15 cellular contexts compared by ENCODE assay signal in genomic region chr1:8144318-8144717, GRCh38.
A peak's percentile ranks its signal among the peaks of the same experiment; 100 is the strongest.
DNase-seq lines count a peak whose midpoint lies in the region; ATAC-seq and TF ChIP-seq lines count a peak whose summit lies in the region.
"Had no signal": no experiment of that assay in that cellular context is flagged by ENCODE, and none has a peak within 500 bp of the region (broad histone marks: within the 10 kb centered on the region; RNA-seq: fewer than 3 reads in every experiment).

No MANE protein-coding gene starts in this region.

- H3K9me3 Mint-ChIP-seq in GM23338 (no peaks in the 10 kb centered on the region; the same call in 2 of the 3 replicates), immature natural killer cell (peaks cover 0 to 3% (median 0%) of the 10 kb centered on the region in 6 donors), endodermal cell (no peaks in the 10 kb centered on the region)
- H3K9me3 Mint-ChIP-seq in activated T-helper 17 cell treated with anti-CD3 and anti-CD28 coated beads, Interleukin-2, amount 50 U/mL, for 72 hours = no peaks in the 10 kb centered on the region
- no peaks in the 10 kb centered on the region for H3K9me3 Mint-ChIP-seq in stimulated activated effector memory CD8-positive, alpha-beta T cell treated with anti-CD3 and anti-CD28 coated beads, Interleukin-12 subunit alpha, Interleukin-12 subunit beta, amount 100 ng/mL, for 72 hours

- WGBS in endodermal cell (ENCODE audit: insufficient coverage in 1 of 2, insufficient read length in 1 of 2), 2 experiments = 92 to 98% methylated on average over 6 to 13 of the region's 13 CpGs

- no peaks in the 10 kb centered on the region for H3K9me3 ChIP-seq in endodermal cell (ENCODE audit: control insufficient read depth, low read length)

- no peak overlapping the region for H3K27ac Mint-ChIP-seq in GM23338
- peak overlapping the region; percentile 51 for H3K27ac Mint-ChIP-seq in activated T-helper 17 cell treated with anti-CD3 and anti-CD28 coated beads, Interleukin-2, amount 50 U/mL, for 72 hours
- peak overlapping the region in 4 of 6 donors; percentile 1 to 58 (median 42) for H3K27ac Mint-ChIP-seq in immature natural killer cell
- peak overlapping the region; percentile 15 for H3K27ac Mint-ChIP-seq in stimulated activated effector memory CD8-positive, alpha-beta T cell treated with anti-CD3 and anti-CD28 coated beads, Interleukin-12 subunit alpha, Interleukin-12 subunit beta, amount 100 ng/mL, for 72 hours
- H3K27ac Mint-ChIP-seq in endodermal cell = no peak overlapping the region

- DNase-seq in GM23338 (ENCODE audit: low spot score) (no peak), immature natural killer cell (no peak), DMS114 treated with DMSO at 0.1 percent for 48 hours (lab: John Stamatoyannopoulos, UW; ENCODE audit: unreplicated experiment) (no peak), endodermal cell (no peak), NCI-H1105 treated with DMSO at 0.1 percent for 48 hours (lab: John Stamatoyannopoulos, UW) (no peak)
- DNase-seq in stimulated activated effector memory CD8-positive, alpha-beta T cell treated with anti-CD3 and anti-CD28 coated beads, Interleukin-12 subunit alpha, Interleukin-12 subunit beta, amount 100 ng/mL, for 72 hours (ENCODE audit: low spot score in 2 of 2) = no peak
- DNase-seq: ACHN, C1 segment of cervical spinal cord, DND-41, NCI-H1105, NCI-H1694, NCI-H524, PC-9 had no signal

- H3K9me2 ChIP-seq in GM23338 (ENCODE audit: insufficient read depth) = 0 out of 2 replicates have a peak, but pooled peaks cover 2% of the 10 kb centered on the region

- H3K27ac ChIP-seq in GM23338 (ENCODE audit: low read depth) = no peak overlapping the region
- no peak overlapping the region for H3K27ac ChIP-seq in endodermal cell (ENCODE audit: low read depth, low read length)
- H3K27ac ChIP-seq: PC-9 had no signal

- no peaks in the 10 kb centered on the region for H3F3A ChIP-seq in GM23338 (replicated peaks; ENCODE audit: low read depth)

- no peaks in the 10 kb centered on the region for H3K79me2 ChIP-seq in GM23338 (replicated peaks; ENCODE audit: insufficient read depth)

- H3K4me1 Mint-ChIP-seq in GM23338 = peaks cover 7% of the 10 kb centered on the region; the same call in 2 of the 3 replicates
- H3K4me1 Mint-ChIP-seq in activated T-helper 17 cell treated with anti-CD3 and anti-CD28 coated beads, Interleukin-2, amount 50 U/mL, for 72 hours = peaks cover 14% of the 10 kb centered on the region
- H3K4me1 Mint-ChIP-seq in immature natural killer cell = peaks cover 26 to 27% of the 10 kb centered on the region in 2 donors
- H3K4me1 Mint-ChIP-seq in stimulated activated effector memory CD8-positive, alpha-beta T cell treated with anti-CD3 and anti-CD28 coated beads, Interleukin-12 subunit alpha, Interleukin-12 subunit beta, amount 100 ng/mL, for 72 hours = peaks cover 22% of the 10 kb centered on the region
- peaks cover 28% of the 10 kb centered on the region for H3K4me1 Mint-ChIP-seq in endodermal cell

- H3K36me3 Mint-ChIP-seq in GM23338 (ENCODE audit: low read depth) (no peaks in the 10 kb centered on the region), immature natural killer cell (no peaks in the 10 kb centered on the region), endodermal cell (ENCODE audit: low read depth) (no peaks in the 10 kb centered on the region)
- no peaks in the 10 kb centered on the region for H3K36me3 Mint-ChIP-seq in activated T-helper 17 cell treated with anti-CD3 and anti-CD28 coated beads, Interleukin-2, amount 50 U/mL, for 72 hours (ENCODE audit: low read depth)
- H3K36me3 Mint-ChIP-seq in stimulated activated effector memory CD8-positive, alpha-beta T cell treated with anti-CD3 and anti-CD28 coated beads, Interleukin-12 subunit alpha, Interleukin-12 subunit beta, amount 100 ng/mL, for 72 hours = no peaks in the 10 kb centered on the region

- peaks cover 9% of the 10 kb centered on the region for H3K27me3 Mint-ChIP-seq in GM23338 (ENCODE audit: insufficient read depth, low read depth, poor library complexity)
- H3K27me3 Mint-ChIP-seq in activated T-helper 17 cell treated with anti-CD3 and anti-CD28 coated beads, Interleukin-2, amount 50 U/mL, for 72 hours = peaks cover 4% of the 10 kb centered on the region
- peaks cover 4 to 19% (median 10%) of the 10 kb centered on the region in 3 donors for H3K27me3 Mint-ChIP-seq in immature natural killer cell (ENCODE audit: low read depth in 3 of 3)
- no peaks in the 10 kb centered on the region for H3K27me3 Mint-ChIP-seq in endodermal cell (ENCODE audit: insufficient read depth)

- no peaks in the 10 kb centered on the region for H3K27me3 ChIP-seq in GM23338 (ENCODE audit: insufficient read depth)
- no peaks in the 10 kb centered on the region for H3K27me3 ChIP-seq in endodermal cell (ENCODE audit: control insufficient read depth, insufficient read depth, low read length, poor library complexity, severe bottlenecking)

- no peak overlapping the region for H3K4me2 ChIP-seq in GM23338
- H3K4me2 ChIP-seq: PC-9 had no signal

- H3K4me3 Mint-ChIP-seq in GM23338 (no peak overlapping the region), immature natural killer cell (peak overlapping the region in 2 of 5 donors; percentile 1 to 59), endodermal cell (no peak overlapping the region)
- H3K4me3 Mint-ChIP-seq in activated T-helper 17 cell treated with anti-CD3 and anti-CD28 coated beads, Interleukin-2, amount 50 U/mL, for 72 hours = no peak overlapping the region
- no peak overlapping the region for H3K4me3 Mint-ChIP-seq in stimulated activated effector memory CD8-positive, alpha-beta T cell treated with anti-CD3 and anti-CD28 coated beads, Interleukin-12 subunit alpha, Interleukin-12 subunit beta, amount 100 ng/mL, for 72 hours

- H3K4me1 ChIP-seq in GM23338 (ENCODE audit: insufficient read depth) (peaks cover 4% of the 10 kb centered on the region), endodermal cell (ENCODE audit: control insufficient read depth, insufficient read depth, low read length) (no peaks in the 10 kb centered on the region)

- H3K9ac ChIP-seq in endodermal cell (ENCODE audit: extremely low read depth, low read length, poor library complexity, severe bottlenecking) = no peak overlapping the region

- TF ChIP-seq CTCF in GM23338 (conservative IDR thresholded peaks at IDR 0.05; ENCODE audit: low read depth in 2 of 2) (no peak), endodermal cell (conservative IDR thresholded peaks at IDR 0.05) (no peak)

- H4K20me1 ChIP-seq in GM23338 (replicated peaks; ENCODE audit: insufficient read depth) = no peaks in the 10 kb centered on the region

- ATAC-seq in GM23338 = no peak
- ATAC-seq in activated T-helper 17 cell treated with anti-CD3 and anti-CD28 coated beads, Interleukin-2, amount 50 U/mL, for 72 hours (replicated peaks) = no peak
- no peak for ATAC-seq in stimulated activated effector memory CD8-positive, alpha-beta T cell treated with anti-CD3 and anti-CD28 coated beads, Interleukin-12 subunit alpha, Interleukin-12 subunit beta, amount 100 ng/mL, for 72 hours
- ATAC-seq: K562 had no signal

- H2AFZ ChIP-seq in GM23338 = peak overlapping the region; percentile 81
- H2AFZ ChIP-seq: PC-9 had no signal

- H3K4me3 ChIP-seq in GM23338 (no peak overlapping the region), endodermal cell (ENCODE audit: low read length) (no peak overlapping the region)
- H3K4me3 ChIP-seq: K562, PC-9 had no signal

- no peaks in the 10 kb centered on the region for H3K36me3 ChIP-seq in GM23338 (ENCODE audit: insufficient read depth)
- no peaks in the 10 kb centered on the region for H3K36me3 ChIP-seq in endodermal cell (ENCODE audit: control insufficient read depth, insufficient read depth, low read length)

TF ChIP-seq in GM23338, 12 proteins besides CTCF, POLR2A, EP300 and RAD21:
- TF ChIP-seq ZNF114 (CRISPR knock-in tag; IDR thresholded peaks at IDR 0.05) (no peak), EZH2 (IDR thresholded peaks at IDR 0.05; ENCODE audit: low read depth, unreplicated experiment) (no peak), POLR2AphosphoS5 (IDR thresholded peaks at IDR 0.05; ENCODE audit: low read depth) (no peak)

Comparison
In these comparisons a context has a peak if more than half of its experiments do, and no peak if none do; other contexts are left out.
1. H3K27ac Mint-ChIP-seq: peak in activated T-helper 17 cell treated with anti-CD3 and anti-CD28 coated beads, Interleukin-2, amount 50 U/mL, for 72 hours (single experiment), immature natural killer cell (4 of 6) and stimulated activated effector memory CD8-positive, alpha-beta T cell treated with anti-CD3 and anti-CD28 coated beads, Interleukin-12 subunit alpha, Interleukin-12 subunit beta, amount 100 ng/mL, for 72 hours (single experiment); none in GM23338 (single experiment) and endodermal cell (single experiment).